Comparison of ENCODE assay signal across 1 cellular context in the genomic region with DNA sequence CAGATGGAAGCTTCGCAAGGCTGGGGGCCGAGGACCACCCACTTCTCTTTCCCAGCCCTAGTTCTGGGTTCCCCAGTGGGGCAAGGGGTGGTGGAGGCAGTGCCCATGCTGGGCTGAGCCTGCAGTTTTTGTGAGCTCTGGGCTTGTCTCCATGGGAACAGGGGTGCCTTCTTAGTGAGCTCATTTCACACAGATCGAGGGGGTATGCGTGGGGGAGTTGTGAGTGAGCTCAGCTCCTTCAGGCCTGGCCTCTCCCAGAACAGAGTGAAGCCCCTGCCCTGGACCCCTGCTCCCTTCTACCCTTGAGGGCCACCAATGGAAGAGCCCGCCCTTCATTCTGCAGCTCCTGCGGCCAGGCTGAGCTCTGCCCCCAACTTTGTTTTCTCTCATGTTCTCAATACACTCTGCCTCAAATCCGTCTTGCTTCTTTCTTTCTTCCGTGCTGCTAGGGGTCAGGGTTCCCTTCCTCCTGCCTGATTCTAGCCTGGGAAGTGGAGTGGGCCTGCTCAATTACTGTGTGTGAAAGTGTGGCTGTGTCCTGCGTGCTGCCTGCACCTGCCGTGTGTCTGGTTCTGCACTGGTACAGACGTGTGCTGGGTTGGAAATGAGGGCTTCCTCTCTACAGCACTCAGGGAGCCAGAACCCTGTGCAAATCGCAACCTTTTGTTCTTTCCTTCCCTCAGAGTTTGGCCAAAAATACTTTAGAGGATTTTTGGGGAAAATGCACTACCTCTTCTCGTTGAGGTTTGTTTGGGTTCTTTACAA.
A peak's percentile ranks its signal among the peaks of the same experiment; 100 is the strongest.
TF ChIP-seq lines count a peak whose summit lies in the region.

No MANE protein-coding gene starts in this region.

TF ChIP-seq in HEK293, 187 proteins besides CTCF, POLR2A, EP300 and RAD21 (continued from another document):
- TF ChIP-seq, protein P1, sequence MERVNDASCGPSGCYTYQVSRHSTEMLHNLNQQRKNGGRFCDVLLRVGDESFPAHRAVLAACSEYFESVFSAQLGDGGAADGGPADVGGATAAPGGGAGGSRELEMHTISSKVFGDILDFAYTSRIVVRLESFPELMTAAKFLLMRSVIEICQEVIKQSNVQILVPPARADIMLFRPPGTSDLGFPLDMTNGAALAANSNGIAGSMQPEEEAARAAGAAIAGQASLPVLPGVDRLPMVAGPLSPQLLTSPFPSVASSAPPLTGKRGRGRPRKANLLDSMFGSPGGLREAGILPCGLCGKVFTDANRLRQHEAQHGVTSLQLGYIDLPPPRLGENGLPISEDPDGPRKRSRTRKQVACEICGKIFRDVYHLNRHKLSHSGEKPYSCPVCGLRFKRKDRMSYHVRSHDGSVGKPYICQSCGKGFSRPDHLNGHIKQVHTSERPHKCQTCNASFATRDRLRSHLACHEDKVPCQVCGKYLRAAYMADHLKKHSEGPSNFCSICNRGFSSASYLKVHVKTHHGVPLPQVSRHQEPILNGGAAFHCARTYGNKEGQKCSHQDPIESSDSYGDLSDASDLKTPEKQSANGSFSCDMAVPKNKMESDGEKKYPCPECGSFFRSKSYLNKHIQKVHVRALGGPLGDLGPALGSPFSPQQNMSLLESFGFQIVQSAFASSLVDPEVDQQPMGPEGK (tag by site-specific recombination; IDR thresholded peaks at IDR 0.05) = no peak
- peak; percentile 39; the same call in 1 of the 2 replicates for TF ChIP-seq GLIS2 (tag by site-specific recombination; IDR thresholded peaks at IDR 0.05)
- no peak for TF ChIP-seq ZNF544 (tag by site-specific recombination; IDR thresholded peaks at IDR 0.05)
- TF ChIP-seq PRDM1 (tag by site-specific recombination; IDR thresholded peaks at IDR 0.05) = no peak
- no peak for TF ChIP-seq ZNF664 (tag by site-specific recombination; IDR thresholded peaks at IDR 0.05)
- TF ChIP-seq BCL11A (tag by site-specific recombination; IDR thresholded peaks at IDR 0.05; ENCODE audit: low read depth) = no peak
- TF ChIP-seq BCL11B (tag by site-specific recombination; IDR thresholded peaks at IDR 0.05; ENCODE audit: low read depth) = no peak
- peak; percentile 22; the same call in 1 of the 2 replicates for TF ChIP-seq ZIC2 (tag by site-specific recombination; IDR thresholded peaks at IDR 0.05)
- TF ChIP-seq, protein P2, sequence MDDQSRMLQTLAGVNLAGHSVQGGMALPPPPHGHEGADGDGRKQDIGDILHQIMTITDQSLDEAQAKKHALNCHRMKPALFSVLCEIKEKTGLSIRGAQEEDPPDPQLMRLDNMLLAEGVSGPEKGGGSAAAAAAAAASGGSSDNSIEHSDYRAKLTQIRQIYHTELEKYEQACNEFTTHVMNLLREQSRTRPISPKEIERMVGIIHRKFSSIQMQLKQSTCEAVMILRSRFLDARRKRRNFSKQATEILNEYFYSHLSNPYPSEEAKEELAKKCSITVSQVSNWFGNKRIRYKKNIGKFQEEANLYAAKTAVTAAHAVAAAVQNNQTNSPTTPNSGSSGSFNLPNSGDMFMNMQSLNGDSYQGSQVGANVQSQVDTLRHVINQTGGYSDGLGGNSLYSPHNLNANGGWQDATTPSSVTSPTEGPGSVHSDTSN (CRISPR knock-in tag; IDR thresholded peaks at IDR 0.05) = no peak
- no peak for TF ChIP-seq ZNF701 (tag by site-specific recombination; IDR thresholded peaks at IDR 0.05)
- 0 out of 2 replicates have a peak, but pooled peaks have one; percentile 45 for TF ChIP-seq ZNF335 (tag by site-specific recombination; conservative IDR thresholded peaks at IDR 0.05)
- TF ChIP-seq GLI2 (tag by site-specific recombination; IDR thresholded peaks at IDR 0.05; ENCODE audit: borderline replicate concordance, low read depth) = no peak
- TF ChIP-seq ZNF24 (tag by site-specific recombination; IDR thresholded peaks at IDR 0.05) = no peak
